ENCODE assay signal across 16 cellular contexts in genomic region chr5:142542906-142543305, GRCh38.
DNase-seq lines count a peak whose midpoint lies in the region; ATAC-seq, FAIRE-seq and TF ChIP-seq lines count a peak whose summit lies in the region.
"Had no signal": no experiment of that assay in that cellular context is flagged by ENCODE, and none has a peak within 500 bp of the region (broad histone marks: within the 10 kb centered on the region; RNA-seq: fewer than 3 reads in every experiment).

No MANE protein-coding gene starts in this region.

- BruUV-seq in endothelial cell of umbilical vein (replicated peaks; lab: Mats Ljungman, UMichigan) = no TSS peak

- no peaks in the 10 kb centered on the region for H3K9me1 ChIP-seq in endothelial cell of umbilical vein (replicated peaks; ENCODE audit: control insufficient read depth, extremely low read depth, insufficient read depth, low read length)

- TF ChIP-seq CTCF in endothelial cell of umbilical vein (IDR thresholded peaks at IDR 0.05; ENCODE audit: extremely low read depth in 1 of 2, insufficient read depth in 1 of 2, low read depth in 1 of 2, low read length in 2 of 2) = peak; percentile 19 to 35
- peak; percentile 39 for TF ChIP-seq CTCF in tibial artery (IDR thresholded peaks at IDR 0.05)

- peak overlapping the region; percentile 5 for H2AFZ ChIP-seq in endothelial cell of umbilical vein (ENCODE audit: low read depth, low read length)

- no peak overlapping the region for H3K4me3 Mint-ChIP-seq in activated T-helper 17 cell treated with anti-CD3 and anti-CD28 coated beads, Interleukin-2, amount 50 U/mL, for 72 hours

- H3K27ac ChIP-seq in endothelial cell of umbilical vein (ENCODE audit: insufficient read depth, low read depth, low read length) = peak overlapping the region; percentile 61
- peak overlapping the region; percentile 44 to 62 for H3K27ac ChIP-seq in tibial artery
- H3K27ac ChIP-seq in substantia nigra (ENCODE audit: low read depth, low read length, poor library complexity, severe bottlenecking) = no peak overlapping the region
- H3K27ac ChIP-seq: SK-N-MC had no signal

- H4K20me1 ChIP-seq in endothelial cell of umbilical vein (replicated peaks; ENCODE audit: control insufficient read depth, extremely low read depth, insufficient read depth, low read length) = no peaks in the 10 kb centered on the region

- no peaks in the 10 kb centered on the region for H3K9me3 Mint-ChIP-seq in activated T-helper 17 cell treated with anti-CD3 and anti-CD28 coated beads, Interleukin-2, amount 50 U/mL, for 72 hours

- CTCF ChIA-PET in endothelial cell of umbilical vein (lab: Charles Lee) = interaction anchor here (0.7 to 12.7 kb wide), 18 partner anchors 9 to 391 kb away, joined by 3 to 128 read pairs (median 4); partner anchors contain the start of gene SPRY4

- ATAC-seq in activated T-helper 17 cell treated with anti-CD3 and anti-CD28 coated beads, Interleukin-2, amount 50 U/mL, for 72 hours (replicated peaks) = no peak
- no peak for ATAC-seq in GM19467 (IDR thresholded peaks at IDR 0.05; ENCODE audit: unreplicated experiment)

- H3K27me3 ChIP-seq in endothelial cell of umbilical vein (ENCODE audit: control insufficient read depth in 2 of 2, insufficient read depth in 2 of 2, low read length in 2 of 2) (no peaks in the 10 kb centered on the region), tibial artery (no peaks in the 10 kb centered on the region)

- H3K4me3 ChIP-seq in endothelial cell of umbilical vein (replicated peaks in 1 of 3; ENCODE audit: insufficient read depth in 1 of 3, low read depth in 1 of 3, low read length in 3 of 3) = no peak overlapping the region
- no peak overlapping the region for H3K4me3 ChIP-seq in tibial artery
- H3K4me3 ChIP-seq: SK-N-MC had no signal

- H3K4me1 Mint-ChIP-seq in activated T-helper 17 cell treated with anti-CD3 and anti-CD28 coated beads, Interleukin-2, amount 50 U/mL, for 72 hours = no peaks in the 10 kb centered on the region

- TF ChIP-seq POLR2A in endothelial cell of umbilical vein (IDR thresholded peaks at IDR 0.05; ENCODE audit: low read depth, low read length) = peak; percentile 23
- no peak for TF ChIP-seq POLR2A in erythroblast (IDR thresholded peaks at IDR 0.05; ENCODE audit: low read length)

- H3K4me1 ChIP-seq in endothelial cell of umbilical vein (ENCODE audit: control insufficient read depth, extremely low read depth, insufficient read depth, low read length) (peaks cover 36% of the 10 kb centered on the region), tibial artery (peaks cover 0 to 58% (median 31%) of the 10 kb centered on the region in 4 donors)

- H3K27me3 Mint-ChIP-seq in activated T-helper 17 cell treated with anti-CD3 and anti-CD28 coated beads, Interleukin-2, amount 50 U/mL, for 72 hours = no peaks in the 10 kb centered on the region

- DNase-seq in NCI-H226 (peak; percentile 39), endothelial cell of umbilical vein (ENCODE audit: low read depth, low spot score) (peak; percentile 61), lung microvascular endothelial cell (ENCODE audit: low read depth in 2 of 2) (peak; percentile 58 to 85), tibial artery (peak in 1 of 2 donors; percentile 28), substantia nigra (lab: John Stamatoyannopoulos, UW) (no peak), erythroblast (lab: John Stamatoyannopoulos, UW) (no peak)
- DNase-seq: activated CD4-positive, CD25-positive, alpha-beta regulatory T cell treated with anti-CD3 and anti-CD28 coated beads, Interleukin-2, amount 50 U/mL, for 72 hours; DMS53; hypothalamus; NCI-H1417; NCI-H748 treated with DMSO at 0.1 percent for 48 hours had no signal

- H3K36me3 ChIP-seq in endothelial cell of umbilical vein (ENCODE audit: control insufficient read depth in 2 of 2, extremely low read depth in 1 of 2, insufficient read depth in 2 of 2, low read length in 2 of 2) = no peaks in the 10 kb centered on the region
- H3K36me3 ChIP-seq in tibial artery = no peaks in the 10 kb centered on the region

- H3K27ac Mint-ChIP-seq in activated T-helper 17 cell treated with anti-CD3 and anti-CD28 coated beads, Interleukin-2, amount 50 U/mL, for 72 hours = no peak overlapping the region

- H3K9me3 ChIP-seq in endothelial cell of umbilical vein (replicated peaks; ENCODE audit: control insufficient read depth, insufficient read depth, low read length) (no peaks in the 10 kb centered on the region), tibial artery (no peaks in the 10 kb centered on the region)

- POLR2A ChIA-PET in endothelial cell of umbilical vein (lab: Charles Lee) = no interaction called here

- intact Hi-C loops in endothelial cell of umbilical vein (cut with micrococcal nuclease) = loop anchor here (1.0 kb wide), 2 partner anchors 71 to 117 kb away; no protein-coding TSS in a partner anchor
- intact Hi-C loops in tibial artery (cut with DNase I; ENCODE audit: low total_unique reads) = loop anchor here (10.0 kb wide), 2 partner anchors 188 to 218 kb away; partner anchors contain the start of gene SPRY4

- FAIRE-seq in endothelial cell of umbilical vein (lab: Jason Lieb, UNC) = peak; percentile 88
- FAIRE-seq: colon, GM18507 had no signal

- H3K79me2 ChIP-seq in endothelial cell of umbilical vein (ENCODE audit: control insufficient read depth, insufficient read depth, low read length) = no peaks in the 10 kb centered on the region

- dilution Hi-C loops in endothelial cell of umbilical vein (cut with MboI; ENCODE audit: extremely low pct_ligation_motif_present, low sequenced_read_pairs) = no loop called here

- H3K9ac ChIP-seq in endothelial cell of umbilical vein (replicated peaks; ENCODE audit: extremely low read depth, insufficient read depth, low read length) = peak overlapping the region; percentile 5

- H3K4me2 ChIP-seq in endothelial cell of umbilical vein (ENCODE audit: insufficient read depth, low read length) = peak overlapping the region; percentile 22

- no peaks in the 10 kb centered on the region for H3K36me3 Mint-ChIP-seq in activated T-helper 17 cell treated with anti-CD3 and anti-CD28 coated beads, Interleukin-2, amount 50 U/mL, for 72 hours (ENCODE audit: low read depth)

TF ChIP-seq in endothelial cell of umbilical vein, 7 proteins besides CTCF, POLR2A, EP300 and RAD21:
- peak; percentile 42 for TF ChIP-seq FOS (IDR thresholded peaks at IDR 0.05; ENCODE audit: borderline replicate concordance, insufficient read depth, low read length)
- TF ChIP-seq JUN (IDR thresholded peaks at IDR 0.05; ENCODE audit: borderline replicate concordance, insufficient read depth, insufficient read length, low read depth) = peak; percentile 36
- TF ChIP-seq MYC (IDR thresholded peaks at IDR 0.05; ENCODE audit: low read depth, low read length) = no peak
- peak; percentile 39 for TF ChIP-seq POLR2AphosphoS5 (IDR thresholded peaks at IDR 0.05; ENCODE audit: insufficient read depth, low read depth, low read length)
- TF ChIP-seq, protein P1, sequence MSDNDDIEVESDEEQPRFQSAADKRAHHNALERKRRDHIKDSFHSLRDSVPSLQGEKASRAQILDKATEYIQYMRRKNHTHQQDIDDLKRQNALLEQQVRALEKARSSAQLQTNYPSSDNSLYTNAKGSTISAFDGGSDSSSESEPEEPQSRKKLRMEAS (IDR thresholded peaks at IDR 0.05; ENCODE audit: insufficient read depth, insufficient read length) = no peak
- TF ChIP-seq GATA2 (IDR thresholded peaks at IDR 0.05; ENCODE audit: insufficient read depth, insufficient read length, low read depth, low read length) = peak; percentile 28
- TF ChIP-seq EZH2 (IDR thresholded peaks at IDR 0.05; ENCODE audit: borderline replicate concordance, low read depth, low read length, severe bottlenecking) = no peak
TF ChIP-seq in endothelial cell of umbilical vein: peak in this region for 4.

Comparison
In these comparisons a context has a peak if more than half of its experiments do, and no peak if none do; other contexts are left out.
1. DNase-seq: peak in NCI-H226 (single experiment), endothelial cell of umbilical vein (single experiment) and lung microvascular endothelial cell (2 of 2); none in substantia nigra (0 of 49) and erythroblast (0 of 2).